ENCODE assay signal across 28 cellular contexts in the genomic region with DNA sequence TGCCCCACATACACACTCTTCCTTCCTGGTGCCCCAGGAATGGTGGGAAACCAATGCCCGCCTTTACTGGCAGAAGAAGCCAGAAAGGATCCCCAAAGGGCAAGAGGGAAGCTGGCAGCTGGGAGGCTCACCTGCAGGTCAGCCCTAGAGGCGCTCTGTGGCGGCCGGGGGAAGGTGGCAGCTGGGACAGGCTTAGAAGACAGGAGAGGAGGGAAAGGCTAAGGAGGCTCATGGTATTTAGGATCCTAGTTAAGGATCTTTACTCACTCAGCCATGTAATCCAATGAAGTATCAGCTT. TPM values are rescaled to one million over a fixed set of nuclear protein-coding genes. Genes with fewer than 3 reads are reported as not detected.
DNase-seq lines count a peak whose midpoint lies in the region; ATAC-seq and TF ChIP-seq lines count a peak whose summit lies in the region.
"Had no signal": no experiment of that assay in that cellular context is flagged by ENCODE, and none has a peak within 500 bp of the region (broad histone marks: within the 10 kb centered on the region; RNA-seq: fewer than 3 reads in every experiment).

No MANE protein-coding gene starts in this region.

- H3K27ac ChIP-seq in spleen: no peak overlapping the region
- H3K27ac ChIP-seq: 22Rv1, tibial nerve had no signal

- H3K27me3 ChIP-seq in Loucy (ENCODE audit: insufficient read depth, low read length, poor library complexity, severe bottlenecking): no peaks in the 10 kb centered on the region
- no peaks in the 10 kb centered on the region for H3K27me3 ChIP-seq in spleen (replicated peaks in 1 of 7)
- H3K27me3 ChIP-seq: tibial nerve had no signal

- H2AFZ ChIP-seq in Loucy (ENCODE audit: low read length): peak overlapping the region; percentile 44; the same call in 1 of the 2 replicates

- intact Hi-C loops in spleen (cut with DNase I; ENCODE audit: low total_unique reads): no loop called here

- H3K9me3 ChIP-seq in Loucy (ENCODE audit: insufficient read depth, low read depth, low read length) (no peaks in the 10 kb centered on the region), spleen (no peaks in the 10 kb centered on the region)
- H3K9me3 ChIP-seq: tibial nerve had no signal

- H3K4me1 ChIP-seq in Loucy (ENCODE audit: insufficient read depth, low read length, poor library complexity, severe bottlenecking) (no peaks in the 10 kb centered on the region), spleen (peaks cover 0 to 32% (median 13%) of the 10 kb centered on the region in 6 donors)
- H3K4me1 ChIP-seq: tibial nerve had no signal

- no peak overlapping the region for H3K9ac ChIP-seq in Loucy (ENCODE audit: low read depth, low read length, poor library complexity, severe bottlenecking)

- no peaks in the 10 kb centered on the region for H3K9me2 ChIP-seq in Loucy (replicated peaks; ENCODE audit: low read depth, low read length)

- H3F3A ChIP-seq in Loucy (ENCODE audit: low read depth): no peaks in the 10 kb centered on the region

- WGBS in spleen, 5 donors: 78 to 89% (median 83%) methylated on average over 4 of the region's 4 CpGs

- DNase-seq in NCI-H2171 treated with DMSO at 0.1 percent for 48 hours (lab: John Stamatoyannopoulos, UW): peak; percentile 24
- DNase-seq in NCI-H2171 (lab: John Stamatoyannopoulos, UW): no peak
- peak; percentile 3 for DNase-seq in iPS-NIHi11 (ENCODE audit: low spot score)
- DNase-seq in spleen: peak; percentile 66
- no peak for DNase-seq in HPDE6-E6E7 (ENCODE audit: extremely low spot score)
- no peak for DNase-seq in T-helper 2 cell
- DNase-seq: activated gamma-delta T cell treated with Interleukin-2 at 50 U/mL for 16 hours; Calu3; CD4-positive, CD25-positive, alpha-beta regulatory T cell; GF-D8; KBM-7; kidney; midbrain; naive B cell; NCI-H1105 treated with DMSO at 0.1 percent for 48 hours; NCI-H2029 treated with DMSO at 0.1 percent for 48 hours; occipital lobe; stimulated activated CD4-positive, alpha-beta T cell treated with anti-CD3 and anti-CD28 coated beads, Interleukin-4, amount 100 ng/mL, for 24 hours had no signal

- H3K4me3 ChIP-seq in Loucy (ENCODE audit: low read length, poor library complexity, severe bottlenecking): no peak overlapping the region
- no peak overlapping the region for H3K4me3 ChIP-seq in spleen
- H3K4me3 ChIP-seq: tibial nerve had no signal

- no peaks in the 10 kb centered on the region for H4K20me1 ChIP-seq in Loucy (ENCODE audit: insufficient read depth, low read length, poor library complexity, severe bottlenecking)

- no peak for TF ChIP-seq POLR2A in spleen (IDR thresholded peaks at IDR 0.05)

- ATAC-seq in GM21447 (IDR thresholded peaks at IDR 0.05; ENCODE audit: unreplicated experiment): no peak

- H3K36me3 ChIP-seq in Loucy (ENCODE audit: insufficient read depth, low read length) (no peaks in the 10 kb centered on the region), spleen (no peaks in the 10 kb centered on the region)
- H3K36me3 ChIP-seq: tibial nerve had no signal

- H3K79me2 ChIP-seq in Loucy (ENCODE audit: insufficient read depth, low read length): no peaks in the 10 kb centered on the region

- H3K4me2 ChIP-seq in Loucy (ENCODE audit: low read depth, low read length, poor library complexity, severe bottlenecking): no peak overlapping the region

- no peak for TF ChIP-seq CTCF in Loucy (conservative IDR thresholded peaks at IDR 0.05; ENCODE audit: low read length)
- TF ChIP-seq CTCF in spleen (IDR thresholded peaks at IDR 0.05 in 8 of 11, conservative IDR thresholded peaks at IDR 0.05 in 3 of 11): no peak

RNA-seq across cellular contexts. Expression of a gene that starts 23.8 kb away (rescaled TPM):
- total RNA-seq in spleen: 10 to 100 TPM in 3 of 7 donors, 1 to 10 TPM in 4; 3.1 to 14.2 (median 9.0) TPM
- polyA plus RNA-seq in spleen: 1 to 10 TPM; 1.8 to 4.2 (median 1.8) TPM
- total RNA-seq: Calu3, fibroblast of villous mesenchyme, MCF 10A, occipital lobe, pulmonary artery endothelial cell had no signal
- polyA plus RNA-seq: CD4-positive, CD25-positive, alpha-beta regulatory T cell had no signal

RNA-seq across cellular contexts. Expression of a gene that starts 45.8 kb away (rescaled TPM):
- 1 to 10 TPM in 2 of 7 donors, under 1 TPM in 4, not detected in 1; 0.49 to 2.2 (median 0.72) TPM for total RNA-seq in spleen
- under 1 TPM; 0.24 to 0.33 (median 0.29) TPM for polyA plus RNA-seq in spleen
- total RNA-seq: Calu3; endodermal cell; fibroblast of villous mesenchyme; kidney; liver; MCF 10A; occipital lobe; pulmonary artery endothelial cell; T-helper 2 cell treated with Interferon-gamma antibody and Interleukin-4, amounts not matched to agents 100 ng/mL and 5 ng/mL, for 36 hours had no signal
- polyA plus RNA-seq: liver had no signal

RNA-seq across cellular contexts. Expression of a gene that starts 52.7 kb away (rescaled TPM):
- total RNA-seq in spleen: 10 to 100 TPM; 27.2 to 88.0 (median 45.0) TPM
- 10 to 100 TPM; 24.2 to 60.8 (median 47.6) TPM for polyA plus RNA-seq in spleen

RNA-seq across cellular contexts. Expression of a gene that starts 57.8 kb away (rescaled TPM):
- 10 to 100 TPM in 2 of 7 donors, 1 to 10 TPM in 5; 3.7 to 12.5 (median 8.8) TPM for total RNA-seq in spleen
- polyA plus RNA-seq in spleen: 1 to 10 TPM; 3.9 to 5.0 (median 4.7) TPM
- total RNA-seq: Calu3, MCF 10A had no signal

Comparison
In these comparisons a context has a peak if more than half of its experiments do, and no peak if none do; other contexts are left out.
1. DNase-seq: peak in NCI-H2171 treated with DMSO at 0.1 percent for 48 hours (single experiment), iPS-NIHi11 (single experiment) and spleen (single experiment); none in NCI-H2171 (single experiment), HPDE6-E6E7 (single experiment) and T-helper 2 cell (0 of 5).